ENCODE assay signal across 20 cellular contexts in the genomic region with DNA sequence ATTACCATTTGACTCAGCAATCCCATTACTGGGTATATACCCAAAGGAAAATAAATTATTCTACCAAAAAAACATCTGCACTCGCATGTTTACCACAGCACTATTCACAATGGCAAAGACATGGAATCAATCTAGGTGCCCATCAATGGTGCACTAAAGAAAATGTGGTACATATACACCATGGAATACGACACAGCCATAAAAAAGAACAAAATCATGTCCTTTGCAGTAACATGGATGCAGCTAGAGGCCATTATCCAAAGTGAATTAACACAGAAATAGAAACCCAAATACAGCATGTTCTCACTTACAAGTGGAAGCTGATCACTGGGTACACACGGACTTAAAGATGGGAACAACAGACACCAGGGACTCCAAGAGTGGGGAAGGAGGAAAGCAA. TPM values are rescaled to one million over a fixed set of nuclear protein-coding genes. Genes with fewer than 3 reads are reported as not detected.
DNase-seq lines count a peak whose midpoint lies in the region; ATAC-seq and TF ChIP-seq lines count a peak whose summit lies in the region.
"Had no signal": no experiment of that assay in that cellular context is flagged by ENCODE, and none has a peak within 500 bp of the region (broad histone marks: within the 10 kb centered on the region; RNA-seq: fewer than 3 reads in every experiment).

No MANE protein-coding gene starts in this region.

- peaks cover 20% of the 10 kb centered on the region for H3K4me1 Mint-ChIP-seq in activated CD8-positive, alpha-beta T cell treated with anti-CD3 and anti-CD28 coated beads for 36 hours (ENCODE audit: low read depth)
- H3K4me1 Mint-ChIP-seq in activated CD8-positive, alpha-beta T cell treated with anti-CD3 and anti-CD28 coated beads, Interleukin-2, amount 10 ng/mL, durations not matched to agents 7 days and 5 days (ENCODE audit: low read depth), result peaks cover 22% of the 10 kb centered on the region
- H3K4me1 Mint-ChIP-seq in CD4-positive, alpha-beta T cell (ENCODE audit: low read depth), result peaks cover 31% of the 10 kb centered on the region
- H3K4me1 Mint-ChIP-seq in WTC11, result peaks cover 5% of the 10 kb centered on the region; the same call in 1 of the 2 replicates
- peaks cover 17 to 37% (median 32%) of the 10 kb centered on the region in 7 donors for H3K4me1 Mint-ChIP-seq in naive thymus-derived CD4-positive, alpha-beta T cell

- no peak overlapping the region for H3K4me3 ChIP-seq in naive thymus-derived CD4-positive, alpha-beta T cell (ENCODE audit: low read length)
- H3K4me3 ChIP-seq: Peyer's patch, SJSA1 had no signal

- no peak for TF ChIP-seq CTCF in activated CD8-positive, alpha-beta T cell treated with anti-CD3 and anti-CD28 coated beads for 36 hours (IDR thresholded peaks at IDR 0.05)
- no peak for TF ChIP-seq CTCF in CD4-positive, alpha-beta T cell (IDR thresholded peaks at IDR 0.05)
- TF ChIP-seq CTCF in WTC11 (IDR thresholded peaks at IDR 0.05), result no peak

- peaks cover 0 to 20% (median 5%) of the 10 kb centered on the region in 3 experiments for H3K36me3 ChIP-seq in naive thymus-derived CD4-positive, alpha-beta T cell (ENCODE audit: control insufficient read depth in 2 of 3, insufficient read depth in 3 of 3, low read length in 3 of 3)

- ATAC-seq in activated CD8-positive, alpha-beta T cell treated with anti-CD3 and anti-CD28 coated beads for 36 hours, result no peak
- no peak for ATAC-seq in activated CD8-positive, alpha-beta T cell treated with anti-CD3 and anti-CD28 coated beads, Interleukin-2, amount 10 ng/mL, durations not matched to agents 7 days and 5 days
- no peak for ATAC-seq in CD4-positive, alpha-beta T cell (ENCODE audit: poor library complexity)
- ATAC-seq in WTC11, result no peak
- no peak for ATAC-seq in naive thymus-derived CD4-positive, alpha-beta T cell
- ATAC-seq: activated CD4-positive, CD25-positive, alpha-beta regulatory T cell treated with anti-CD3 and anti-CD28 coated beads, Interleukin-2, amount 50 U/mL, for 24 hours; HCT116; left colon had no signal

- H3K9me3 Mint-ChIP-seq in activated CD8-positive, alpha-beta T cell treated with anti-CD3 and anti-CD28 coated beads for 36 hours, result no peaks in the 10 kb centered on the region
- H3K9me3 Mint-ChIP-seq in activated CD8-positive, alpha-beta T cell treated with anti-CD3 and anti-CD28 coated beads, Interleukin-2, amount 10 ng/mL, durations not matched to agents 7 days and 5 days (ENCODE audit: insufficient read depth), result no peaks in the 10 kb centered on the region
- no peaks in the 10 kb centered on the region for H3K9me3 Mint-ChIP-seq in CD4-positive, alpha-beta T cell
- no peaks in the 10 kb centered on the region for H3K9me3 Mint-ChIP-seq in WTC11
- H3K9me3 Mint-ChIP-seq in naive thymus-derived CD4-positive, alpha-beta T cell, result no peaks in the 10 kb centered on the region

- H3K9me3 ChIP-seq in CD4-positive, alpha-beta T cell (ENCODE audit: control insufficient read depth, low read length), result no peaks in the 10 kb centered on the region
- no peaks in the 10 kb centered on the region for H3K9me3 ChIP-seq in naive thymus-derived CD4-positive, alpha-beta T cell (ENCODE audit: control insufficient read depth in 2 of 3, low read length in 3 of 3)
- H3K9me3 ChIP-seq: Peyer's patch, SJSA1 had no signal

- intact Hi-C loops in activated CD8-positive, alpha-beta T cell treated with anti-CD3 and anti-CD28 coated beads for 36 hours (cut with micrococcal nuclease), result loop anchor here (10.0 kb wide), 1 partner anchor 124 kb away; a partner anchor contains a TSS
- intact Hi-C loops in CD4-positive, alpha-beta T cell (cut with DNase I, micrococcal nuclease), result loop anchor here (5.0 to 10.0 kb wide), 6 partner anchors 121 to 456 kb away; a partner anchor contains a TSS
- intact Hi-C loops in naive thymus-derived CD4-positive, alpha-beta T cell (cut with micrococcal nuclease), result loop anchor here in 1 of 2 donors (10.0 kb wide), 1 partner anchor 456 kb away; a partner anchor contains a TSS

- CTCF ChIA-PET in activated CD8-positive, alpha-beta T cell treated with anti-CD3 and anti-CD28 coated beads for 36 hours (lab: Charles Lee), result interaction anchor here (4.4 kb wide), 1 partner anchor 142 kb away, joined by 36 read pairs; a partner anchor contains a TSS
- CTCF ChIA-PET in activated CD8-positive, alpha-beta T cell treated with anti-CD3 and anti-CD28 coated beads, Interleukin-2, amount 10 ng/mL, durations not matched to agents 7 days and 5 days (lab: Charles Lee), result no interaction called here
- CTCF ChIA-PET in CD4-positive, alpha-beta T cell (lab: Charles Lee), result no interaction called here
- CTCF ChIA-PET in WTC11 (lab: Charles Lee), result no interaction called here
- CTCF ChIA-PET in naive thymus-derived CD4-positive, alpha-beta T cell (lab: Charles Lee), result no interaction called here

- no peak overlapping the region for H3K27ac ChIP-seq in CD4-positive, alpha-beta T cell (ENCODE audit: low read depth, low read length)
- H3K27ac ChIP-seq in naive thymus-derived CD4-positive, alpha-beta T cell (ENCODE audit: low read depth, low read length), result no peak overlapping the region
- H3K27ac ChIP-seq: Peyer's patch, SJSA1 had no signal

- H3K27ac Mint-ChIP-seq in activated CD8-positive, alpha-beta T cell treated with anti-CD3 and anti-CD28 coated beads for 36 hours, result no peak overlapping the region
- no peak overlapping the region for H3K27ac Mint-ChIP-seq in activated CD8-positive, alpha-beta T cell treated with anti-CD3 and anti-CD28 coated beads, Interleukin-2, amount 10 ng/mL, durations not matched to agents 7 days and 5 days
- H3K27ac Mint-ChIP-seq in CD4-positive, alpha-beta T cell, result peak overlapping the region; percentile 71
- H3K27ac Mint-ChIP-seq in WTC11, result no peak overlapping the region
- H3K27ac Mint-ChIP-seq in naive thymus-derived CD4-positive, alpha-beta T cell, result peak overlapping the region in 2 of 9 donors; percentile 49 to 76

- DNase-seq in activated CD8-positive, alpha-beta T cell treated with anti-CD3 and anti-CD28 coated beads for 36 hours, result no peak
- DNase-seq in activated CD8-positive, alpha-beta T cell treated with anti-CD3 and anti-CD28 coated beads, Interleukin-2, amount 10 ng/mL, durations not matched to agents 7 days and 5 days, result no peak
- DNase-seq in CD4-positive, alpha-beta T cell, result no peak
- no peak for DNase-seq in WTC11 (ENCODE audit: low spot score)
- DNase-seq in naive thymus-derived CD4-positive, alpha-beta T cell, result no peak
- no peak for DNase-seq in NCI-H446 treated with DMSO at 0.1 percent for 48 hours (lab: John Stamatoyannopoulos, UW)
- DNase-seq in NCI-H2107 treated with DMSO at 0.1 percent for 48 hours (lab: John Stamatoyannopoulos, UW; ENCODE audit: unreplicated experiment), result no peak
- DNase-seq in kidney tubule cell (ENCODE audit: low spot score), result no peak
- DNase-seq: ACHN, amniotic stem cell, caudate nucleus, DMS79, left colon, NCI-H1417 treated with DMSO at 0.1 percent for 48 hours, NCI-H2171 treated with DMSO at 0.1 percent for 48 hours, Peyer's patch, T1000 had no signal

- H3K27me3 Mint-ChIP-seq in activated CD8-positive, alpha-beta T cell treated with anti-CD3 and anti-CD28 coated beads for 36 hours, result no peaks in the 10 kb centered on the region
- H3K27me3 Mint-ChIP-seq in activated CD8-positive, alpha-beta T cell treated with anti-CD3 and anti-CD28 coated beads, Interleukin-2, amount 10 ng/mL, durations not matched to agents 7 days and 5 days (ENCODE audit: low read depth), result no peaks in the 10 kb centered on the region
- no peaks in the 10 kb centered on the region for H3K27me3 Mint-ChIP-seq in CD4-positive, alpha-beta T cell
- H3K27me3 Mint-ChIP-seq in WTC11 (ENCODE audit: low read depth), result no peaks in the 10 kb centered on the region; the same call in none of the 2 replicates
- no peaks in the 10 kb centered on the region for H3K27me3 Mint-ChIP-seq in naive thymus-derived CD4-positive, alpha-beta T cell

- POLR2A ChIA-PET in activated CD8-positive, alpha-beta T cell treated with anti-CD3 and anti-CD28 coated beads for 36 hours (lab: Charles Lee), result interaction anchor here (1.1 kb wide), 1 partner anchor 13 kb away, joined by 3 read pairs; no protein-coding TSS in a partner anchor
- POLR2A ChIA-PET in activated CD8-positive, alpha-beta T cell treated with anti-CD3 and anti-CD28 coated beads, Interleukin-2, amount 10 ng/mL, durations not matched to agents 7 days and 5 days (lab: Charles Lee), result no interaction called here
- POLR2A ChIA-PET in CD4-positive, alpha-beta T cell (lab: Charles Lee), result no interaction called here
- POLR2A ChIA-PET in WTC11 (lab: Charles Lee), result no interaction called here
- POLR2A ChIA-PET in naive thymus-derived CD4-positive, alpha-beta T cell (lab: Charles Lee), result interaction anchor here (1.2 kb wide), 1 partner anchor 143 kb away, joined by 3 read pairs; no protein-coding TSS in a partner anchor

- peak overlapping the region; percentile 59 for H3K4me3 Mint-ChIP-seq in activated CD8-positive, alpha-beta T cell treated with anti-CD3 and anti-CD28 coated beads for 36 hours
- H3K4me3 Mint-ChIP-seq in activated CD8-positive, alpha-beta T cell treated with anti-CD3 and anti-CD28 coated beads, Interleukin-2, amount 10 ng/mL, durations not matched to agents 7 days and 5 days, result no peak overlapping the region
- H3K4me3 Mint-ChIP-seq in CD4-positive, alpha-beta T cell, result peak overlapping the region; percentile 85
- H3K4me3 Mint-ChIP-seq in WTC11, result peak overlapping the region; percentile 47
- peak overlapping the region in 9 of 10 donors; percentile 29 to 92 (median 67) for H3K4me3 Mint-ChIP-seq in naive thymus-derived CD4-positive, alpha-beta T cell

- H3K36me3 Mint-ChIP-seq in activated CD8-positive, alpha-beta T cell treated with anti-CD3 and anti-CD28 coated beads for 36 hours (ENCODE audit: low read depth), result peaks cover 16% of the 10 kb centered on the region
- H3K36me3 Mint-ChIP-seq in activated CD8-positive, alpha-beta T cell treated with anti-CD3 and anti-CD28 coated beads, Interleukin-2, amount 10 ng/mL, durations not matched to agents 7 days and 5 days (ENCODE audit: low read depth), result peaks cover 17% of the 10 kb centered on the region
- peaks cover 37% of the 10 kb centered on the region for H3K36me3 Mint-ChIP-seq in CD4-positive, alpha-beta T cell (ENCODE audit: low read depth)
- peaks cover 13% of the 10 kb centered on the region for H3K36me3 Mint-ChIP-seq in WTC11
- peaks cover 0 to 8% (median 5%) of the 10 kb centered on the region in 5 donors for H3K36me3 Mint-ChIP-seq in naive thymus-derived CD4-positive, alpha-beta T cell

- no peaks in the 10 kb centered on the region for H3K27me3 ChIP-seq in CD4-positive, alpha-beta T cell (ENCODE audit: control insufficient read depth, insufficient read depth, low read length)
- no peaks in the 10 kb centered on the region for H3K27me3 ChIP-seq in naive thymus-derived CD4-positive, alpha-beta T cell (ENCODE audit: control insufficient read depth in 2 of 2, insufficient read depth in 2 of 2, low read length in 2 of 2)
- H3K27me3 ChIP-seq: Peyer's patch, SJSA1 had no signal

- H3K4me1 ChIP-seq in naive thymus-derived CD4-positive, alpha-beta T cell (ENCODE audit: control insufficient read depth in 2 of 2, insufficient read depth in 2 of 2, low read length in 2 of 2), result peaks cover 0 to 8% of the 10 kb centered on the region in 2 donors

RNA-seq across cellular contexts. Expression of a gene that starts 2.1 kb away (rescaled TPM):
- 10 to 100 TPM; 40.4 to 43.8 TPM for total RNA-seq in activated CD8-positive, alpha-beta T cell treated with anti-CD3 and anti-CD28 coated beads for 36 hours
- 10 to 100 TPM; 34.1 to 36.6 TPM for total RNA-seq in activated CD8-positive, alpha-beta T cell treated with anti-CD3 and anti-CD28 coated beads, Interleukin-2, amount 10 ng/mL, durations not matched to agents 7 days and 5 days
- total RNA-seq in CD4-positive, alpha-beta T cell, result 10 to 100 TPM; 14.2 to 15.6 TPM
- total RNA-seq in WTC11 (2021), result 43.8 to 45.3 TPM (median 44.5 TPM) in 3 replicates
- total RNA-seq in naive thymus-derived CD4-positive, alpha-beta T cell, result 10 to 100 TPM; 13.0 to 39.6 (median 25.5) TPM
- polyA plus RNA-seq in naive thymus-derived CD4-positive, alpha-beta T cell, result 10 to 100 TPM; 15.5 to 29.0 TPM

RNA-seq across cellular contexts. Expression of a gene that starts 32.1 kb away (rescaled TPM):
- 10 to 100 TPM; 50.7 to 51.4 TPM for total RNA-seq in activated CD8-positive, alpha-beta T cell treated with anti-CD3 and anti-CD28 coated beads for 36 hours
- 10 to 100 TPM; 70.1 to 72.0 TPM for total RNA-seq in activated CD8-positive, alpha-beta T cell treated with anti-CD3 and anti-CD28 coated beads, Interleukin-2, amount 10 ng/mL, durations not matched to agents 7 days and 5 days
- total RNA-seq in CD4-positive, alpha-beta T cell, result not detected
- total RNA-seq in WTC11 (2021), result 66.9 to 81.9 TPM (median 68.0 TPM) in 3 replicates
- 10 to 100 TPM in 1 of 5 experiments, under 1 TPM in 1, not detected in 3; 0.29 to 34.1 TPM for total RNA-seq in naive thymus-derived CD4-positive, alpha-beta T cell
- not detected for polyA plus RNA-seq in naive thymus-derived CD4-positive, alpha-beta T cell

RNA-seq across cellular contexts. Expression of a gene that starts 32.6 kb away (rescaled TPM):
- 10 to 100 TPM; 42.0 to 46.3 TPM for total RNA-seq in activated CD8-positive, alpha-beta T cell treated with anti-CD3 and anti-CD28 coated beads for 36 hours
- total RNA-seq in activated CD8-positive, alpha-beta T cell treated with anti-CD3 and anti-CD28 coated beads, Interleukin-2, amount 10 ng/mL, durations not matched to agents 7 days and 5 days, result 10 to 100 TPM; 72.3 to 76.3 TPM
- total RNA-seq in CD4-positive, alpha-beta T cell, result 1 to 10 TPM; 6.9 to 9.6 TPM
- total RNA-seq in WTC11 (2021), result 59.6 to 73.4 TPM (median 61.4 TPM) in 3 replicates
- total RNA-seq in naive thymus-derived CD4-positive, alpha-beta T cell, result 10 to 100 TPM; 24.7 to 81.9 (median 66.1) TPM
- polyA plus RNA-seq in naive thymus-derived CD4-positive, alpha-beta T cell, result 10 to 100 TPM; 27.1 to 34.7 TPM

Comparison
In these comparisons a context has a peak if more than half of its experiments do, and no peak if none do; other contexts are left out.
1. POLR2A ChIA-PET loops: an anchor here in activated CD8-positive, alpha-beta T cell treated with anti-CD3 and anti-CD28 coated beads for 36 hours (1.1 kb wide) and naive thymus-derived CD4-positive, alpha-beta T cell (1.2 kb wide); none called in activated CD8-positive, alpha-beta T cell treated with anti-CD3 and anti-CD28 coated beads, Interleukin-2, amount 10 ng/mL, durations not matched to agents 7 days and 5 days, CD4-positive, alpha-beta T cell and WTC11.